Comparison of ENCODE assay signal across 19 cellular contexts in genomic region chr5:4191024-4191423, GRCh38.
DNase-seq lines count a peak whose midpoint lies in the region; ATAC-seq lines count a peak whose summit lies in the region.
"Had no signal": no experiment of that assay in that cellular context is flagged by ENCODE, and none has a peak within 500 bp of the region (broad histone marks: within the 10 kb centered on the region; RNA-seq: fewer than 3 reads in every experiment).

No MANE protein-coding gene starts in this region.

- H3K4me3 Mint-ChIP-seq in activated naive CD8-positive, alpha-beta T cell treated with anti-CD3 and anti-CD28 coated beads, Interleukin-2, amount 10 ng/mL, durations not matched to agents 7 days and 5 days: no peak overlapping the region
- H3K4me3 Mint-ChIP-seq in activated naive CD8-positive, alpha-beta T cell treated with anti-CD3 and anti-CD28 coated beads, Interleukin-2, amount 50 U/mL, for 24 hours: no peak overlapping the region

- H3K36me3 Mint-ChIP-seq in activated naive CD8-positive, alpha-beta T cell treated with anti-CD3 and anti-CD28 coated beads, Interleukin-2, amount 10 ng/mL, durations not matched to agents 7 days and 5 days: no peaks in the 10 kb centered on the region
- no peaks in the 10 kb centered on the region for H3K36me3 Mint-ChIP-seq in activated naive CD8-positive, alpha-beta T cell treated with anti-CD3 and anti-CD28 coated beads, Interleukin-2, amount 50 U/mL, for 24 hours (ENCODE audit: low read depth)

- H3K27me3 Mint-ChIP-seq in activated naive CD8-positive, alpha-beta T cell treated with anti-CD3 and anti-CD28 coated beads, Interleukin-2, amount 10 ng/mL, durations not matched to agents 7 days and 5 days: no peaks in the 10 kb centered on the region
- H3K27me3 Mint-ChIP-seq in activated naive CD8-positive, alpha-beta T cell treated with anti-CD3 and anti-CD28 coated beads, Interleukin-2, amount 50 U/mL, for 24 hours: no peaks in the 10 kb centered on the region

- POLR2A ChIA-PET in activated naive CD8-positive, alpha-beta T cell treated with anti-CD3 and anti-CD28 coated beads, Interleukin-2, amount 10 ng/mL, durations not matched to agents 7 days and 5 days (lab: Charles Lee): no interaction called here

- no peaks in the 10 kb centered on the region for H3K4me1 Mint-ChIP-seq in activated naive CD8-positive, alpha-beta T cell treated with anti-CD3 and anti-CD28 coated beads, Interleukin-2, amount 10 ng/mL, durations not matched to agents 7 days and 5 days
- H3K4me1 Mint-ChIP-seq in activated naive CD8-positive, alpha-beta T cell treated with anti-CD3 and anti-CD28 coated beads, Interleukin-2, amount 50 U/mL, for 24 hours: no peaks in the 10 kb centered on the region

- peak; percentile 35 for ATAC-seq in activated naive CD8-positive, alpha-beta T cell treated with anti-CD3 and anti-CD28 coated beads, Interleukin-2, amount 10 ng/mL, durations not matched to agents 7 days and 5 days (ENCODE audit: low read depth)
- no peak for ATAC-seq in activated naive CD8-positive, alpha-beta T cell treated with anti-CD3 and anti-CD28 coated beads, Interleukin-2, amount 50 U/mL, for 24 hours
- ATAC-seq in left lobe of liver (no peak), GM19351 (IDR thresholded peaks at IDR 0.05; ENCODE audit: unreplicated experiment) (no peak)

- no peak overlapping the region for H3K27ac Mint-ChIP-seq in activated naive CD8-positive, alpha-beta T cell treated with anti-CD3 and anti-CD28 coated beads, Interleukin-2, amount 10 ng/mL, durations not matched to agents 7 days and 5 days
- no peak overlapping the region for H3K27ac Mint-ChIP-seq in activated naive CD8-positive, alpha-beta T cell treated with anti-CD3 and anti-CD28 coated beads, Interleukin-2, amount 50 U/mL, for 24 hours

- no peaks in the 10 kb centered on the region for H3K9me3 Mint-ChIP-seq in activated naive CD8-positive, alpha-beta T cell treated with anti-CD3 and anti-CD28 coated beads, Interleukin-2, amount 10 ng/mL, durations not matched to agents 7 days and 5 days
- peaks cover 9% of the 10 kb centered on the region for H3K9me3 Mint-ChIP-seq in activated naive CD8-positive, alpha-beta T cell treated with anti-CD3 and anti-CD28 coated beads, Interleukin-2, amount 50 U/mL, for 24 hours

- peak; percentile 32 for DNase-seq in activated naive CD8-positive, alpha-beta T cell treated with anti-CD3 and anti-CD28 coated beads, Interleukin-2, amount 10 ng/mL, durations not matched to agents 7 days and 5 days
- DNase-seq in activated naive CD8-positive, alpha-beta T cell treated with anti-CD3 and anti-CD28 coated beads, Interleukin-2, amount 50 U/mL, for 24 hours: no peak
- DNase-seq in NCI-H146 (lab: John Stamatoyannopoulos, UW) (peak; percentile 6), left lobe of liver (ENCODE audit: low spot score) (no peak)
- peak; percentile 3 to 7 for DNase-seq in activated CD4-positive, alpha-beta T cell treated with anti-CD3 and anti-CD28 coated beads, Interleukin-2, amount 50 U/mL, for 48 hours
- DNase-seq in stimulated activated CD8-positive, alpha-beta memory T cell treated with anti-CD3 and anti-CD28 coated beads, Interleukin-4, amount 100 ng/mL, for 48 hours: peak; percentile 30
- DNase-seq: activated naive CD4-positive, alpha-beta T cell treated with Interleukin-2 at 50 U/mL for 16 hours; COR-L47; DMS79 treated with DMSO at 0.1 percent for 48 hours; kidney glomerular epithelial cell; mammary epithelial cell; MM.1S; NCI-H2029 treated with DMSO at 0.1 percent for 48 hours; NCI-H510A treated with DMSO at 0.1 percent for 48 hours; SHP77 treated with DMSO at 0.1 percent for 48 hours; small intestine; stimulated activated CD4-positive, alpha-beta T cell treated with anti-CD3 and anti-CD28 coated beads, Interleukin-2, amount 100 ng/mL, for 48 hours; stimulated activated naive CD4-positive, alpha-beta T cell treated with Interleukin-2 at 50 U/mL for 16 hours had no signal

Comparison
In these comparisons a context has a peak if more than half of its experiments do, and no peak if none do; other contexts are left out.
1. DNase-seq: peak in activated naive CD8-positive, alpha-beta T cell treated with anti-CD3 and anti-CD28 coated beads, Interleukin-2, amount 10 ng/mL, durations not matched to agents 7 days and 5 days (single experiment), NCI-H146 (single experiment), activated CD4-positive, alpha-beta T cell treated with anti-CD3 and anti-CD28 coated beads, Interleukin-2, amount 50 U/mL, for 48 hours (2 of 2) and stimulated activated CD8-positive, alpha-beta memory T cell treated with anti-CD3 and anti-CD28 coated beads, Interleukin-4, amount 100 ng/mL, for 48 hours (single experiment); none in activated naive CD8-positive, alpha-beta T cell treated with anti-CD3 and anti-CD28 coated beads, Interleukin-2, amount 50 U/mL, for 24 hours (single experiment) and left lobe of liver (single experiment).